Comparison of ENCODE assay signal across 9 cellular contexts in genomic region chr13:53200498-53201453, GRCh38.
DNase-seq lines count a peak whose midpoint lies in the region; ATAC-seq, FAIRE-seq and TF ChIP-seq lines count a peak whose summit lies in the region.
"Had no signal": no experiment of that assay in that cellular context is flagged by ENCODE, and none has a peak within 500 bp of the region (broad histone marks: within the 10 kb centered on the region; RNA-seq: fewer than 3 reads in every experiment).

No MANE protein-coding gene starts in this region.

- no peak for FAIRE-seq in GM12891 (lab: Jason Lieb, UNC)
- FAIRE-seq: A204.1 had no signal

- no peaks in the 10 kb centered on the region for H3K79me2 ChIP-seq in smooth muscle cell (ENCODE audit: low read depth)

- H3F3A ChIP-seq in smooth muscle cell (ENCODE audit: low read depth): peaks cover 7% of the 10 kb centered on the region

- WGBS in iPS DF 6.9 (ENCODE audit: insufficient coverage, insufficient read length): no CpG with 5 or more reads among the region's 121 CpGs
- WGBS in smooth muscle cell (ENCODE audit: low lambda C conversion rate): 34% methylated on average over 108 of the region's 121 CpGs

- TF ChIP-seq POLR2A in GM12891 (IDR thresholded peaks at IDR 0.05; ENCODE audit: low read depth, low read length): no peak

- peak overlapping the region; percentile 67 for H3K4me2 ChIP-seq in smooth muscle cell

- TF ChIP-seq CTCF in smooth muscle cell (IDR thresholded peaks at IDR 0.05; ENCODE audit: borderline replicate concordance, insufficient read depth, poor library complexity, severe bottlenecking): peak; percentile 89

- H3K27ac ChIP-seq in iPS DF 6.9 (ENCODE audit: low read length): no peak overlapping the region
- H3K27ac ChIP-seq in smooth muscle cell (ENCODE audit: low read depth): no peak overlapping the region

- DNase-seq in NCI-H524 (lab: John Stamatoyannopoulos, UW) (peak; percentile 2 to 43), NCI-H524 treated with DMSO at 0.1 percent for 48 hours (lab: John Stamatoyannopoulos, UW) (no peak), adipocyte (ENCODE audit: low read depth) (peak; percentile 4), iPS DF 6.9 (ENCODE audit: low read depth, low spot score) (peak; percentile 60), smooth muscle cell (lab: John Stamatoyannopoulos, UW; ENCODE audit: unreplicated experiment) (peak; percentile 29), RKO (ENCODE audit: low spot score) (no peak), GM12891 (ENCODE audit: insufficient read length, low spot score) (no peak)

- H4K20me1 ChIP-seq in smooth muscle cell (ENCODE audit: low read depth): no peaks in the 10 kb centered on the region

- H3K4me1 ChIP-seq in adipocyte (ENCODE audit: control insufficient read depth, insufficient read depth, low read length) (no peaks in the 10 kb centered on the region), iPS DF 6.9 (ENCODE audit: control insufficient read depth, insufficient read depth, low read length) (peaks cover 4% of the 10 kb centered on the region; the same call in 1 of the 2 replicates), smooth muscle cell (ENCODE audit: low read depth) (peaks cover 7% of the 10 kb centered on the region)

- H3K9me3 ChIP-seq in adipocyte (ENCODE audit: control insufficient read depth, low read length): no peaks in the 10 kb centered on the region
- H3K9me3 ChIP-seq in iPS DF 6.9 (ENCODE audit: control insufficient read depth, insufficient read depth, low read length): no peaks in the 10 kb centered on the region
- no peaks in the 10 kb centered on the region for H3K9me3 ChIP-seq in smooth muscle cell (replicated peaks; ENCODE audit: low read depth)

- H2AFZ ChIP-seq in smooth muscle cell (ENCODE audit: low read depth): no peak overlapping the region

- no peak overlapping the region for H3K9ac ChIP-seq in adipocyte (ENCODE audit: low read length)
- no peak overlapping the region for H3K9ac ChIP-seq in smooth muscle cell (ENCODE audit: low read depth)

- H3K36me3 ChIP-seq in adipocyte (ENCODE audit: control insufficient read depth, insufficient read depth, low read length, severe bottlenecking) (no peaks in the 10 kb centered on the region), iPS DF 6.9 (ENCODE audit: control insufficient read depth, insufficient read depth, low read length) (no peaks in the 10 kb centered on the region), smooth muscle cell (ENCODE audit: low read depth) (no peaks in the 10 kb centered on the region)

- peaks cover 34% of the 10 kb centered on the region for H3K27me3 ChIP-seq in adipocyte (replicated peaks; ENCODE audit: control insufficient read depth, insufficient read depth, low read length)
- no peaks in the 10 kb centered on the region; the same call in 1 of the 2 replicates for H3K27me3 ChIP-seq in iPS DF 6.9 (ENCODE audit: control insufficient read depth, insufficient read depth, low read length)
- H3K27me3 ChIP-seq in smooth muscle cell (ENCODE audit: low read depth): peaks cover 12% of the 10 kb centered on the region

- H3K4me3 ChIP-seq in adipocyte (ENCODE audit: low read length) (no peak overlapping the region), iPS DF 6.9 (ENCODE audit: low read length) (peak overlapping the region; percentile 18; the same call in 1 of the 2 replicates), smooth muscle cell (no peak overlapping the region)

- ATAC-seq in GM19463 (IDR thresholded peaks at IDR 0.05; ENCODE audit: unreplicated experiment): no peak

TF ChIP-seq in GM12891, 5 proteins besides CTCF, POLR2A, EP300 and RAD21:
- TF ChIP-seq SPI1 (IDR thresholded peaks at IDR 0.05; ENCODE audit: low read depth, low read length) (no peak), PAX5 (IDR thresholded peaks at IDR 0.05; ENCODE audit: insufficient read depth, low read length, severe bottlenecking) (no peak), TAF1 (IDR thresholded peaks at IDR 0.05; ENCODE audit: low read depth, low read length) (no peak), POLR2AphosphoS5 (IDR thresholded peaks at IDR 0.05; ENCODE audit: low read depth, low read length) (no peak), POU2F2 (IDR thresholded peaks at IDR 0.05; ENCODE audit: low read depth, low read length) (no peak)
TF ChIP-seq in GM12891: peak in this region for 0.

Comparison
In these comparisons a context has a peak if more than half of its experiments do, and no peak if none do; other contexts are left out.
1. DNase-seq: peak in NCI-H524 (2 of 2), adipocyte (single experiment), iPS DF 6.9 (single experiment) and smooth muscle cell (single experiment); none in NCI-H524 treated with DMSO at 0.1 percent for 48 hours (single experiment), RKO (single experiment) and GM12891 (single experiment).